In genomic region chr18:51006061-51006818, GRCh38 we compare ENCODE assay signal across 19 cellular contexts. TPM values are rescaled to one million over a fixed set of nuclear protein-coding genes. Genes with fewer than 3 reads are reported as not detected.
DNase-seq lines count a peak whose midpoint lies in the region; ATAC-seq, FAIRE-seq and TF ChIP-seq lines count a peak whose summit lies in the region.
"Had no signal": no experiment of that assay in that cellular context is flagged by ENCODE, and none has a peak within 500 bp of the region (broad histone marks: within the 10 kb centered on the region; RNA-seq: fewer than 3 reads in every experiment).

No MANE protein-coding gene starts in this region.

- H2BK5ac ChIP-seq in mesendoderm (ENCODE audit: low read length): no peak overlapping the region

- peak overlapping the region; percentile 68 for H2BK120ac ChIP-seq in mesendoderm (ENCODE audit: low read depth, low read length)

- TF ChIP-seq EP300 in gastroesophageal sphincter (IDR thresholded peaks at IDR 0.05): no peak

- no peak overlapping the region for H4K5ac ChIP-seq in mesendoderm (ENCODE audit: low read length)

- no peak for TF ChIP-seq CTCF in bronchial epithelial cell (IDR thresholded peaks at IDR 0.05; ENCODE audit: insufficient read depth, low read length, severe bottlenecking)
- TF ChIP-seq CTCF in gastroesophageal sphincter (IDR thresholded peaks at IDR 0.05): no peak
- TF ChIP-seq CTCF in spleen (IDR thresholded peaks at IDR 0.05 in 8 of 11, conservative IDR thresholded peaks at IDR 0.05 in 3 of 11): no peak

- no peak for ATAC-seq in gastroesophageal sphincter
- ATAC-seq: SK-N-SH treated with all-trans-retinoic acid at 6 μM for 48 hours had no signal

- no peak overlapping the region for H3K4me3 ChIP-seq in HUES48 (ENCODE audit: low read depth, low read length)
- H3K4me3 ChIP-seq in bronchial epithelial cell (ENCODE audit: low read depth, low read length): no peak overlapping the region
- H3K4me3 ChIP-seq in mesendoderm (ENCODE audit: low read length): no peak overlapping the region
- no peak overlapping the region for H3K4me3 ChIP-seq in gastroesophageal sphincter
- no peak overlapping the region for H3K4me3 ChIP-seq in spleen
- H3K4me3 ChIP-seq: Peyer's patch had no signal

- H3K56ac ChIP-seq in mesendoderm (ENCODE audit: low read length): no peak overlapping the region

- H3K4me1 ChIP-seq in HUES48 (ENCODE audit: control insufficient read depth, insufficient read depth, low read length) (peaks cover 9% of the 10 kb centered on the region; the same call in 1 of the 2 replicates), mesendoderm (ENCODE audit: control insufficient read depth, low read depth, low read length) (peaks cover 2% of the 10 kb centered on the region), gastroesophageal sphincter (no peaks in the 10 kb centered on the region), spleen (no peaks in the 10 kb centered on the region)
- H3K4me1 ChIP-seq: Peyer's patch had no signal

- no peak overlapping the region for H3K23ac ChIP-seq in mesendoderm (ENCODE audit: low read length)

- no peak overlapping the region for H3K4me2 ChIP-seq in mesendoderm (ENCODE audit: low read length)

- H3K36me3 ChIP-seq in HUES48 (ENCODE audit: control insufficient read depth, insufficient read depth, low read length) (no peaks in the 10 kb centered on the region), bronchial epithelial cell (ENCODE audit: control insufficient read depth, insufficient read depth, low read length) (no peaks in the 10 kb centered on the region), mesendoderm (ENCODE audit: control insufficient read depth, insufficient read depth, low read length) (no peaks in the 10 kb centered on the region), gastroesophageal sphincter (no peaks in the 10 kb centered on the region), spleen (no peaks in the 10 kb centered on the region)
- H3K36me3 ChIP-seq: Peyer's patch had no signal

- no peak overlapping the region for H2AK5ac ChIP-seq in mesendoderm (ENCODE audit: low read length)

- no CpG with 5 or more reads among the region's 5 CpGs for WGBS in mesendoderm (ENCODE audit: extremely low coverage, insufficient coverage, low lambda C conversion rate)
- 71 to 82% methylated on average over 4 of the region's 5 CpGs for WGBS in gastroesophageal sphincter (ENCODE audit: low coverage in 1 of 2), 2 donors
- WGBS in spleen, 5 donors: 92 to 98% (median 96%) methylated on average over 5 of the region's 5 CpGs

- no peak overlapping the region for H3K9ac ChIP-seq in HUES48 (ENCODE audit: low read depth, low read length)
- H3K9ac ChIP-seq in mesendoderm (ENCODE audit: low read length): no peak overlapping the region

- TF ChIP-seq POLR2A in gastroesophageal sphincter (IDR thresholded peaks at IDR 0.05) (no peak), spleen (IDR thresholded peaks at IDR 0.05) (no peak)

- H3K27ac ChIP-seq in HUES48 (ENCODE audit: low read depth, low read length) (peak overlapping the region; percentile 63), mesendoderm (ENCODE audit: low read depth, low read length) (no peak overlapping the region), gastroesophageal sphincter (no peak overlapping the region), spleen (no peak overlapping the region)
- H3K27ac ChIP-seq: HL-60, Peyer's patch had no signal

- DNase-seq in ELF-1 (ENCODE audit: low read depth, low spot score): peak; percentile 72
- DNase-seq in bronchial epithelial cell (ENCODE audit: low read depth): peak; percentile 49
- peak; percentile 90 for DNase-seq in mesendoderm
- no peak for DNase-seq in GM19238 (ENCODE audit: insufficient read length, low spot score)
- DNase-seq in spleen: no peak
- DNase-seq: ACHN, AML-193, DMS153, NCI-H1417 treated with DMSO at 0.1 percent for 48 hours, NCI-H1930, NCI-H524, Peyer's patch, SHP77 treated with DMSO at 0.1 percent for 48 hours had no signal

- no peaks in the 10 kb centered on the region for H3K27me3 ChIP-seq in HUES48 (ENCODE audit: control insufficient read depth, insufficient read depth, low read length)
- H3K27me3 ChIP-seq in bronchial epithelial cell (ENCODE audit: control insufficient read depth, insufficient read depth, low read length): no peaks in the 10 kb centered on the region
- H3K27me3 ChIP-seq in mesendoderm (ENCODE audit: insufficient read depth, low read length, poor library complexity): no peaks in the 10 kb centered on the region
- H3K27me3 ChIP-seq in gastroesophageal sphincter: no peaks in the 10 kb centered on the region
- H3K27me3 ChIP-seq in spleen (replicated peaks in 1 of 7): no peaks in the 10 kb centered on the region
- H3K27me3 ChIP-seq: Peyer's patch had no signal

- intact Hi-C loops in spleen (cut with DNase I; ENCODE audit: low total_unique reads): no loop called here

- H2BK15ac ChIP-seq in mesendoderm (replicated peaks; ENCODE audit: low read depth): no peak overlapping the region

- H4K8ac ChIP-seq in mesendoderm (ENCODE audit: low read depth, low read length): no peak overlapping the region

- H3K79me1 ChIP-seq in mesendoderm (ENCODE audit: low read length): no peaks in the 10 kb centered on the region

- H3K79me2 ChIP-seq in mesendoderm (ENCODE audit: control insufficient read depth, insufficient read depth, low read length): no peaks in the 10 kb centered on the region

- no peaks in the 10 kb centered on the region for H3K9me3 ChIP-seq in HUES48 (ENCODE audit: control insufficient read depth, insufficient read depth, low read length)
- H3K9me3 ChIP-seq in gastroesophageal sphincter: no peaks in the 10 kb centered on the region
- peaks cover 0 to 7% (median 2%) of the 10 kb centered on the region in 8 donors for H3K9me3 ChIP-seq in spleen
- H3K9me3 ChIP-seq: Peyer's patch had no signal

- FAIRE-seq in bronchial epithelial cell (lab: Jason Lieb, UNC): no peak
- FAIRE-seq: GM19239, HTR-8/SVneo had no signal

- H3K4ac ChIP-seq in mesendoderm (ENCODE audit: low read depth, low read length): no peak overlapping the region

- H3K18ac ChIP-seq in mesendoderm (ENCODE audit: low read length): no peak overlapping the region

RNA-seq across cellular contexts. Expression of gene SMAD4, which starts 23.8 kb away (rescaled TPM):
- 43.7 and 64.5 TPM in 2 replicates for total RNA-seq in bronchial epithelial cell
- polyA plus RNA-seq in mesendoderm (2013, experiment 1 of 2): 46.6 TPM
- 45.3 TPM for polyA plus RNA-seq in mesendoderm (2013, experiment 2 of 2)
- total RNA-seq in gastroesophageal sphincter: 100 to 1,000 TPM; 132 to 170 (median 137) TPM
- total RNA-seq in spleen: 100 to 1,000 TPM in 4 of 7 donors, 10 to 100 TPM in 3; 84.6 to 139 (median 107) TPM
- 10 to 100 TPM in 1 of 3 donors, 1 to 10 TPM in 2; 8.9 to 14.5 (median 9.8) TPM for polyA plus RNA-seq in spleen

RNA-seq across cellular contexts. Expression of gene ELAC1, which starts 38.4 kb away (rescaled TPM):
- total RNA-seq in bronchial epithelial cell: 2.6 and 3.6 TPM in 2 replicates
- polyA plus RNA-seq in mesendoderm (2013, experiment 1 of 2): 5.2 TPM
- 4.8 TPM for polyA plus RNA-seq in mesendoderm (2013, experiment 2 of 2)
- 10 to 100 TPM in 1 of 4 donors, 1 to 10 TPM in 3; 3.4 to 14.2 (median 5.0) TPM for total RNA-seq in gastroesophageal sphincter
- total RNA-seq in spleen: 10 to 100 TPM in 3 of 7 donors, 1 to 10 TPM in 4; 5.3 to 12.1 (median 9.9) TPM
- polyA plus RNA-seq in spleen: 10 to 100 TPM in 1 of 3 donors, 1 to 10 TPM in 2; 6.0 to 10.0 (median 6.8) TPM

Comparison
In these comparisons a context has a peak if more than half of its experiments do, and no peak if none do; other contexts are left out.
1. DNase-seq: peak in ELF-1 (single experiment), bronchial epithelial cell (single experiment) and mesendoderm (single experiment); none in GM19238 (single experiment) and spleen (single experiment).